1 cellular context compared by ENCODE assay signal in genomic region chr1:28744184-28744583, GRCh38.
TF ChIP-seq lines count a peak whose summit lies in the region.

No MANE protein-coding gene starts in this region.

TF ChIP-seq in WTC11, 78 proteins besides CTCF, POLR2A, EP300 and RAD21 (continued from another document):
- TF ChIP-seq ERG (CRISPR knock-in tag; IDR thresholded peaks at IDR 0.05) (no peak), CREB1 (CRISPR knock-in tag; IDR thresholded peaks at IDR 0.05) (no peak), OVOL2 (CRISPR knock-in tag; IDR thresholded peaks at IDR 0.05; ENCODE audit: borderline replicate concordance) (no peak), USF1 (CRISPR knock-in tag; IDR thresholded peaks at IDR 0.05) (no peak), IRF2 (CRISPR knock-in tag; IDR thresholded peaks at IDR 0.05; ENCODE audit: borderline replicate concordance, low read depth) (no peak), ZNF317 (CRISPR knock-in tag; IDR thresholded peaks at IDR 0.05; ENCODE audit: borderline replicate concordance, low read depth) (no peak), FOXP1 (CRISPR knock-in tag; IDR thresholded peaks at IDR 0.05; ENCODE audit: borderline replicate concordance) (no peak)
